ENCODE assay signal across 30 cellular contexts in genomic region chr13:58687130-58687529, GRCh38.
"Had no signal": no experiment of that assay in that cellular context is flagged by ENCODE, and none has a peak within 500 bp of the region (broad histone marks: within the 10 kb centered on the region; RNA-seq: fewer than 3 reads in every experiment).

No MANE protein-coding gene starts in this region.

- H3K4me3 ChIP-seq: adrenal gland, cardiac muscle cell had no signal

- DNase-seq: activated B cell treated with CpG ODN at 0.5 μM for 24 hours; activated CD4-positive, alpha-beta memory T cell treated with anti-CD3 and anti-CD28 coated beads for 36 hours; activated CD4-positive, alpha-beta T cell treated with anti-CD3 and anti-CD28 coated beads for 4 hours; activated CD4-positive, alpha-beta T cell treated with anti-CD3 and anti-CD28 coated beads, Interleukin-2, amount 10 ng/mL, durations not matched to agents 24 days and 14 days; activated CD4-positive, alpha-beta T cell treated with anti-CD3 and anti-CD28 coated beads, Interleukin-2, amount 50 U/mL, for 1 hour; activated CD4-positive, alpha-beta T cell treated with anti-CD3 and anti-CD28 coated beads, Interleukin-2, amount 50 U/mL, for 4 hours; activated CD4-positive, CD25-positive, alpha-beta regulatory T cell treated with anti-CD3 and anti-CD28 coated beads, Interleukin-2, amount 50 U/mL, for 72 hours; activated CD8-positive, alpha-beta memory T cell treated with anti-CD3 and anti-CD28 coated beads, Interleukin-2, amount 50 U/mL, for 4 hours; activated CD8-positive, alpha-beta T cell treated with anti-CD3 and anti-CD28 coated beads for 36 hours; activated effector memory CD4-positive, alpha-beta T cell treated with anti-CD3 and anti-CD28 coated beads, Interleukin-2, amount 50 U/mL, for 16 hours; activated gamma-delta T cell treated with Interleukin-2 at 50 U/mL for 16 hours; activated naive CD4-positive, alpha-beta T cell; activated naive CD4-positive, alpha-beta T cell treated with anti-CD3 and anti-CD28 coated beads for 36 hours; activated naive CD4-positive, alpha-beta T cell treated with anti-CD3 and anti-CD28 coated beads, Interleukin-2, amount 50 U/mL, for 16 hours; activated naive CD8-positive, alpha-beta T cell treated with anti-CD3 and anti-CD28 coated beads for 36 hours; activated T-cell treated with anti-CD3 and anti-CD28 coated beads for 4 hours; activated T-cell treated with anti-CD3 and anti-CD28 coated beads, Interleukin-2, amount 50 U/mL, for 1 hour; activated T-cell treated with anti-CD3 and anti-CD28 coated beads, Interleukin-2, amount 50 U/mL, for 4 hours; activated T-cell treated with anti-CD3 and anti-CD28 coated beads, Interleukin-2, amount 50 U/mL, for 72 hours; adrenal gland; amniotic stem cell; aorta; caudate nucleus; cerebellar nuclear complex; T-helper 2 cell; T-helper 9 cell had no signal

- H3K27me3 ChIP-seq: adrenal gland, cardiac muscle cell had no signal

- H3K27ac ChIP-seq: adrenal gland, cardiac muscle cell, VCaP had no signal

- ATAC-seq: activated CD8-positive, alpha-beta T cell treated with anti-CD3 and anti-CD28 coated beads for 36 hours; activated naive CD4-positive, alpha-beta T cell treated with anti-CD3 and anti-CD28 coated beads, Interleukin-2, amount 50 U/mL, for 72 hours; activated T-cell treated with anti-CD3 and anti-CD28 coated beads, Interleukin-2, amount 50 U/mL, for 4 hours; activated T-cell treated with anti-CD3 and anti-CD28 coated beads, Interleukin-2, amount 50 U/mL, for 72 hours; activated T-helper 17 cell treated with anti-CD3 and anti-CD28 coated beads, Interleukin-2, amount 50 U/mL, for 72 hours had no signal

- H3K36me3 ChIP-seq: adrenal gland, cardiac muscle cell had no signal

- H3K9me3 ChIP-seq: adrenal gland had no signal

- H3K4me1 ChIP-seq: adrenal gland had no signal
